Comparison of ENCODE assay signal across 17 cellular contexts in the genomic region with DNA sequence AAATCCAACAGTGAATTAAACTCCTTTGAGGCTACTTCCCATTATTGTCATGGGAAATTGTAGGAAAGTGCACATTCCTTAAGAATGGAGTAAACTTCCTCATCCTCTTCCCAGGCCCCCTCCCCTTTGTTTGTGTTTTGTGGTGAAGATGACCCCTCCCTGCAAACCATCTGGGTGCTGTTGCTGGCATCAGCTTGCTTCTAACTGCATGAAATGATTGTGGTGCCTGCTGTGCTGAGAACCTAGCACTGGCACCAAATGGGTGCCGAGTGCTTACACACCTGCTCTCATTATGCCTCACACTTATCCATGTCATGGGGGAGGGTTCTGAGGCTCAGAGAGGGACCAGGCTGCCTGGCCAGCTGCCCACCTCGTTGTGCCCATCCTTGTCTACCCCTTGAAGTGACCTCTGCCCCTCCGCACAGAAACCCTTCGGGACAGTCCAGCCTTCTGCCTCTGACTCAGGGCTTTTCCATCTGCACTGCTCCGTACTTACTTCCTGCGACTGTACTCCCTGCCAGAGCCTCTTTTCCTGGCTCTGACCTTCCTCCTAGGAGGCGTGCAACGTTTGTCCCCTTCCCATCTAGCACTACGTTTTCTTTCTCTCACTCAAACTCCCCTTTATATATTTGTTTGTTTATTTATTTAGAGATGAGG. TPM values are rescaled to one million over a fixed set of nuclear protein-coding genes. Genes with fewer than 3 reads are reported as not detected.
A peak's percentile ranks its signal among the peaks of the same experiment; 100 is the strongest.
DNase-seq lines count a peak whose midpoint lies in the region; ATAC-seq and TF ChIP-seq lines count a peak whose summit lies in the region.
"Had no signal": no experiment of that assay in that cellular context is flagged by ENCODE, and none has a peak within 500 bp of the region (broad histone marks: within the 10 kb centered on the region; RNA-seq: fewer than 3 reads in every experiment).

No MANE protein-coding gene starts in this region.

- H3K4me1 Mint-ChIP-seq in Caco-2 (ENCODE audit: low read depth, unreplicated experiment) = peaks cover 24% of the 10 kb centered on the region
- H3K4me1 Mint-ChIP-seq in type B pancreatic cell (ENCODE audit: unreplicated experiment) = peaks cover 7% of the 10 kb centered on the region
- peaks cover 16% of the 10 kb centered on the region for H3K4me1 Mint-ChIP-seq in activated CD8-positive, alpha-beta memory T cell treated with anti-CD3 and anti-CD28 coated beads, Interleukin-2, amount 10 ng/mL, durations not matched to agents 7 days and 5 days

- no peaks in the 10 kb centered on the region for H3K9me3 Mint-ChIP-seq in Caco-2 (ENCODE audit: unreplicated experiment)
- no peaks in the 10 kb centered on the region for H3K9me3 Mint-ChIP-seq in type B pancreatic cell
- no peaks in the 10 kb centered on the region for H3K9me3 Mint-ChIP-seq in activated CD8-positive, alpha-beta memory T cell treated with anti-CD3 and anti-CD28 coated beads, Interleukin-2, amount 10 ng/mL, durations not matched to agents 7 days and 5 days (ENCODE audit: low read depth)
- H3K9me3 Mint-ChIP-seq: brain; IgD-negative memory B cell; stimulated activated naive CD8-positive, alpha-beta T cell treated with anti-CD3 and anti-CD28 coated beads, Interleukin-15, Interleukin-2, amounts not matched to agents 100 ng/mL and 50 ng/mL, for 24 hours; T-helper 1 cell treated with Interleukin-12 subunit alpha and Interleukin-12 subunit beta and Interleukin-4 antibody, amounts not matched to agents 30 μg/mL and 1 μg/mL, for 36 hours had no signal

- no TSS peak for BruUV-seq in Caco-2 (replicated peaks; lab: Mats Ljungman, UMichigan)

- H3K36me3 Mint-ChIP-seq in Caco-2 (ENCODE audit: insufficient read depth, unreplicated experiment) (peaks cover 78% of the 10 kb centered on the region), type B pancreatic cell (peaks cover 21% of the 10 kb centered on the region)
- peaks cover 53% of the 10 kb centered on the region for H3K36me3 Mint-ChIP-seq in activated CD8-positive, alpha-beta memory T cell treated with anti-CD3 and anti-CD28 coated beads, Interleukin-2, amount 10 ng/mL, durations not matched to agents 7 days and 5 days

- H3K4me3 ChIP-seq in Caco-2 (ENCODE audit: low read depth, low read length) (no peak overlapping the region), right cardiac atrium (ENCODE audit: low read length) (no peak overlapping the region)

- CTCF ChIA-PET in Caco-2 (lab: Charles Lee) = no interaction called here
- CTCF ChIA-PET in activated CD8-positive, alpha-beta memory T cell treated with anti-CD3 and anti-CD28 coated beads, Interleukin-2, amount 10 ng/mL, durations not matched to agents 7 days and 5 days (lab: Charles Lee) = no interaction called here

- H3K27ac ChIP-seq in right cardiac atrium (ENCODE audit: low read length) = peak overlapping the region; percentile 63

- POLR2A ChIA-PET in Caco-2 (lab: Charles Lee) = no interaction called here

- H3K27me3 ChIP-seq in Caco-2 (replicated peaks; ENCODE audit: control insufficient read depth, insufficient read depth, low read length) (no peaks in the 10 kb centered on the region), right cardiac atrium (ENCODE audit: control insufficient read depth, insufficient read depth) (no peaks in the 10 kb centered on the region)
- H3K27me3 ChIP-seq: BE2C had no signal

- H3K4me1 ChIP-seq in Caco-2 (peaks cover 38% of the 10 kb centered on the region), right cardiac atrium (ENCODE audit: control insufficient read depth, insufficient read depth, low read length) (peaks cover 19% of the 10 kb centered on the region)

- no peak for TF ChIP-seq CTCF in Caco-2 (IDR thresholded peaks at IDR 0.05; ENCODE audit: insufficient read depth in 1 of 2, low read depth in 1 of 2, low read length in 1 of 2, severe bottlenecking in 1 of 2, unreplicated experiment in 1 of 2)
- TF ChIP-seq CTCF in type B pancreatic cell (conservative IDR thresholded peaks at IDR 0.05) = no peak

- intact Hi-C loops in Caco-2 (cut with micrococcal nuclease; ENCODE audit: unreplicated experiment) (no loop called here), right cardiac atrium (cut with DNase I) (no loop called here), left colon (cut with DNase I, micrococcal nuclease) (no loop called here)

- H3K27ac Mint-ChIP-seq in Caco-2 (ENCODE audit: unreplicated experiment) = peak overlapping the region; percentile 25
- H3K27ac Mint-ChIP-seq in type B pancreatic cell = no peak overlapping the region
- H3K27ac Mint-ChIP-seq in activated CD8-positive, alpha-beta memory T cell treated with anti-CD3 and anti-CD28 coated beads, Interleukin-2, amount 10 ng/mL, durations not matched to agents 7 days and 5 days = no peak overlapping the region
- H3K27ac Mint-ChIP-seq: activated CD4-positive, alpha-beta T cell treated with anti-CD3 and anti-CD28 coated beads for 36 hours; stimulated activated naive CD8-positive, alpha-beta T cell treated with anti-CD3 and anti-CD28 coated beads, Interleukin-15, Interleukin-2, amounts not matched to agents 100 ng/mL and 50 ng/mL, for 24 hours; T-helper 1 cell treated with Interleukin-12 subunit alpha and Interleukin-12 subunit beta and Interleukin-4 antibody, amounts not matched to agents 30 μg/mL and 1 μg/mL, for 36 hours had no signal

- peaks cover 8% of the 10 kb centered on the region; the same call in 1 of the 2 replicates for H3K36me3 ChIP-seq in Caco-2 (ENCODE audit: control insufficient read depth, insufficient read depth, low read length)

- ATAC-seq in right cardiac atrium (peak in 1 of 2 donors; percentile 86), left colon (no peak)
- ATAC-seq in activated CD8-positive, alpha-beta memory T cell treated with anti-CD3 and anti-CD28 coated beads, Interleukin-2, amount 10 ng/mL, durations not matched to agents 7 days and 5 days = no peak
- ATAC-seq: activated CD4-positive, alpha-beta T cell treated with anti-CD3 and anti-CD28 coated beads for 36 hours had no signal

- no peak overlapping the region for H3K4me3 Mint-ChIP-seq in Caco-2 (ENCODE audit: unreplicated experiment)
- H3K4me3 Mint-ChIP-seq in type B pancreatic cell = no peak overlapping the region
- H3K4me3 Mint-ChIP-seq in activated CD8-positive, alpha-beta memory T cell treated with anti-CD3 and anti-CD28 coated beads, Interleukin-2, amount 10 ng/mL, durations not matched to agents 7 days and 5 days = no peak overlapping the region
- H3K4me3 Mint-ChIP-seq: activated CD4-positive, alpha-beta T cell treated with anti-CD3 and anti-CD28 coated beads for 36 hours; brain; IgD-negative memory B cell; stimulated activated naive CD8-positive, alpha-beta T cell treated with anti-CD3 and anti-CD28 coated beads, Interleukin-15, Interleukin-2, amounts not matched to agents 100 ng/mL and 50 ng/mL, for 24 hours; T-helper 1 cell treated with Interleukin-12 subunit alpha and Interleukin-12 subunit beta and Interleukin-4 antibody, amounts not matched to agents 30 μg/mL and 1 μg/mL, for 36 hours had no signal

- peak; percentile 63 for DNase-seq in 8988T
- no peak for DNase-seq in Caco-2
- DNase-seq in NCI-H774 (lab: John Stamatoyannopoulos, UW) = peak; percentile 76
- DNase-seq in right cardiac atrium = no peak
- DNase-seq in type B pancreatic cell (ENCODE audit: extremely low spot score, unreplicated experiment) = no peak
- DNase-seq in NCI-H1694 treated with DMSO at 0.1 percent for 48 hours (lab: John Stamatoyannopoulos, UW) = no peak
- DNase-seq in activated CD8-positive, alpha-beta memory T cell treated with anti-CD3 and anti-CD28 coated beads, Interleukin-2, amount 10 ng/mL, durations not matched to agents 7 days and 5 days = no peak
- DNase-seq in left colon = no peak
- DNase-seq: activated CD4-positive, alpha-beta T cell treated with anti-CD3 and anti-CD28 coated beads for 36 hours; BE2C; NCI-H187 treated with DMSO at 0.1 percent for 48 hours; OCI-M1; stimulated activated CD4-positive, alpha-beta T cell treated with anti-CD3 and anti-CD28 coated beads, Interleukin-2, amount 100 ng/mL, for 48 hours had no signal

- H3K9me3 ChIP-seq in Caco-2 = no peaks in the 10 kb centered on the region
- no peaks in the 10 kb centered on the region for H3K9me3 ChIP-seq in right cardiac atrium (ENCODE audit: control insufficient read depth, low read length)
- H3K9me3 ChIP-seq: BE2C had no signal

- H3K27me3 Mint-ChIP-seq in Caco-2 (ENCODE audit: insufficient read depth, unreplicated experiment) = no peaks in the 10 kb centered on the region
- H3K27me3 Mint-ChIP-seq in type B pancreatic cell = no peaks in the 10 kb centered on the region
- H3K27me3 Mint-ChIP-seq in activated CD8-positive, alpha-beta memory T cell treated with anti-CD3 and anti-CD28 coated beads, Interleukin-2, amount 10 ng/mL, durations not matched to agents 7 days and 5 days = no peaks in the 10 kb centered on the region
- H3K27me3 Mint-ChIP-seq: activated CD4-positive, alpha-beta T cell treated with anti-CD3 and anti-CD28 coated beads for 36 hours; brain; IgD-negative memory B cell; stimulated activated naive CD8-positive, alpha-beta T cell treated with anti-CD3 and anti-CD28 coated beads, Interleukin-15, Interleukin-2, amounts not matched to agents 100 ng/mL and 50 ng/mL, for 24 hours had no signal

- 58% methylated on average over 9 of the region's 9 CpGs for WGBS in right cardiac atrium

RNA-seq across cellular contexts. Expression of gene CAPN2, which starts 30.6 kb away (rescaled TPM):
- total RNA-seq in Caco-2 (2022) (151 and 157 TPM in 2 replicates), right cardiac atrium (10 to 100 TPM; 58.6 to 91.6 (median 73.2) TPM), type B pancreatic cell (ENCODE audit: low replicate concordance) (111 and 120 TPM in 2 replicates), left colon (100 to 1,000 TPM; 301 to 355 TPM)
- 52.7 TPM for polyA plus RNA-seq in right cardiac atrium
- 100 to 1,000 TPM; 183 to 255 TPM for total RNA-seq in activated CD8-positive, alpha-beta memory T cell treated with anti-CD3 and anti-CD28 coated beads, Interleukin-2, amount 10 ng/mL, durations not matched to agents 7 days and 5 days

Comparison
In these comparisons a context has a peak if more than half of its experiments do, and no peak if none do; other contexts are left out.
1. DNase-seq: peak in 8988T (single experiment) and NCI-H774 (single experiment); none in Caco-2 (0 of 2), right cardiac atrium (0 of 3), type B pancreatic cell (single experiment), NCI-H1694 treated with DMSO at 0.1 percent for 48 hours (single experiment), activated CD8-positive, alpha-beta memory T cell treated with anti-CD3 and anti-CD28 coated beads, Interleukin-2, amount 10 ng/mL, durations not matched to agents 7 days and 5 days (single experiment) and left colon (0 of 2).